In genomic region chr7:141076377-141076776, GRCh38 we compare ENCODE assay signal across 14 cellular contexts. TPM values are rescaled to one million over a fixed set of nuclear protein-coding genes. Genes with fewer than 3 reads are reported as not detected.
DNase-seq lines count a peak whose midpoint lies in the region; ATAC-seq, FAIRE-seq and TF ChIP-seq lines count a peak whose summit lies in the region.
"Had no signal": no experiment of that assay in that cellular context is flagged by ENCODE, and none has a peak within 500 bp of the region (broad histone marks: within the 10 kb centered on the region; RNA-seq: fewer than 3 reads in every experiment).

No MANE protein-coding gene starts in this region.

- no peak for TF ChIP-seq CTCF in smooth muscle cell (IDR thresholded peaks at IDR 0.05; ENCODE audit: borderline replicate concordance, insufficient read depth, poor library complexity, severe bottlenecking)

- H3F3A ChIP-seq in smooth muscle cell (ENCODE audit: low read depth): no peaks in the 10 kb centered on the region

- no peaks in the 10 kb centered on the region for H4K20me1 ChIP-seq in smooth muscle cell (ENCODE audit: low read depth)

- no peak overlapping the region for H3K4me2 ChIP-seq in smooth muscle cell
- H3K4me2 ChIP-seq: BLaER1, PC-9 had no signal

- H3K27ac ChIP-seq in smooth muscle cell (ENCODE audit: low read depth): no peak overlapping the region
- H3K27ac ChIP-seq: BLaER1, PC-9 had no signal

- H2AFZ ChIP-seq in smooth muscle cell (ENCODE audit: low read depth): no peak overlapping the region
- H2AFZ ChIP-seq: PC-9 had no signal

- H3K9ac ChIP-seq in smooth muscle cell (ENCODE audit: low read depth): no peak overlapping the region
- H3K9ac ChIP-seq: BLaER1 had no signal

- H3K4me3 ChIP-seq in smooth muscle cell: no peak overlapping the region
- H3K4me3 ChIP-seq: BLaER1, PC-9 had no signal

- H3K79me2 ChIP-seq in smooth muscle cell (ENCODE audit: low read depth): no peaks in the 10 kb centered on the region

- peak; percentile 56 for DNase-seq in DMS153 treated with DMSO at 0.1 percent for 48 hours (lab: John Stamatoyannopoulos, UW; ENCODE audit: unreplicated experiment)
- DNase-seq in NCI-H187 (lab: John Stamatoyannopoulos, UW): peak; percentile 24 to 46
- DNase-seq in RPMI7951 (ENCODE audit: low read depth): peak; percentile 61
- DNase-seq in kidney tubule cell (ENCODE audit: low spot score): peak; percentile 74
- no peak for DNase-seq in smooth muscle cell (lab: John Stamatoyannopoulos, UW; ENCODE audit: unreplicated experiment)
- no peak for DNase-seq in activated naive CD4-positive, alpha-beta T cell (lab: John Stamatoyannopoulos, UW)
- DNase-seq in urothelium cell line (ENCODE audit: low spot score): no peak
- DNase-seq in stimulated activated naive CD8-positive, alpha-beta T cell treated with anti-CD3 and anti-CD28 coated beads, Interleukin-15, Interleukin-2, amounts not matched to agents 100 U/mL and 50 U/mL, for 24 hours: no peak
- DNase-seq: activated B cell treated with CpG ODN at 0.5 μM for 24 hours, IMR-90, left ventricle myocardium superior, PC-9 had no signal

- no peak for ATAC-seq in stimulated activated naive CD8-positive, alpha-beta T cell treated with anti-CD3 and anti-CD28 coated beads, Interleukin-15, Interleukin-2, amounts not matched to agents 100 U/mL and 50 U/mL, for 24 hours
- ATAC-seq: left ventricle myocardium superior had no signal

- no peaks in the 10 kb centered on the region for H3K36me3 ChIP-seq in smooth muscle cell (ENCODE audit: low read depth)
- H3K36me3 ChIP-seq: BLaER1 had no signal

- no peaks in the 10 kb centered on the region for H3K9me3 ChIP-seq in smooth muscle cell (replicated peaks; ENCODE audit: low read depth)
- H3K9me3 ChIP-seq: BLaER1 had no signal

- 61% methylated on average over 3 of the region's 3 CpGs for WGBS in smooth muscle cell (ENCODE audit: low lambda C conversion rate)

- H3K27me3 ChIP-seq in smooth muscle cell (ENCODE audit: low read depth): peaks cover 75% of the 10 kb centered on the region

- FAIRE-seq in urothelium cell line (lab: Jason Lieb, UNC): no peak

- peaks cover 28% of the 10 kb centered on the region for H3K4me1 ChIP-seq in smooth muscle cell (ENCODE audit: low read depth)

RNA-seq across cellular contexts. Expression of gene TMEM178B, which starts 2.5 kb away (rescaled TPM):
- total RNA-seq in RPMI7951 (2014; rRNA removed; shearing (Covaris generic)): 4.1 and 4.3 TPM in 2 replicates
- total RNA-seq in smooth muscle cell: 0.18 and 0.72 TPM in 2 replicates
- polyA plus RNA-seq in smooth muscle cell: not detected in 2 replicates
- total RNA-seq: PC-9, pulmonary artery endothelial cell had no signal

Comparison
In these comparisons a context has a peak if more than half of its experiments do, and no peak if none do; other contexts are left out.
1. DNase-seq: peak in DMS153 treated with DMSO at 0.1 percent for 48 hours (single experiment), NCI-H187 (2 of 2), RPMI7951 (single experiment) and kidney tubule cell (single experiment); none in smooth muscle cell (single experiment), activated naive CD4-positive, alpha-beta T cell (0 of 4), urothelium cell line (single experiment) and stimulated activated naive CD8-positive, alpha-beta T cell treated with anti-CD3 and anti-CD28 coated beads, Interleukin-15, Interleukin-2, amounts not matched to agents 100 U/mL and 50 U/mL, for 24 hours (single experiment).